34 cellular contexts compared by ENCODE assay signal in the genomic region with DNA sequence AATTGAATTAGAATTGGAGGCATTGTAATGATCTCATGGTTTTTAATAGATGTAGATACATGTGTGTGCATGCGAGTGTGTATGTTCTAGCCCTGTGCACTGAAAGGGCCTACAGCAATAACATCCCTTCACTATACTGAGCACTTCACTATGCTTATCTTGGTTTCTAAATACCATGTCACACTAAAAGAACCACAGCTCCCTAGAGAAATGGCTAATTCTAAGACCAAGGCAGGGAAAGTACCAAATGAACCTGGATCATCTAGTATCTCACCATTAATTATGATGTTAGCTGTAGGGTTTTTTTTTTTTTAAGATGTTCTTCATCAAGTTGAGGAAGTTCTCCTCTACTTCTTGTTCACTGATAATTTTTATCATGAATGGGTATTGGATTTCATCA. TPM values are rescaled to one million over a fixed set of nuclear protein-coding genes. Genes with fewer than 3 reads are reported as not detected.
DNase-seq lines count a peak whose midpoint lies in the region; ATAC-seq, FAIRE-seq and TF ChIP-seq lines count a peak whose summit lies in the region.
"Had no signal": no experiment of that assay in that cellular context is flagged by ENCODE, and none has a peak within 500 bp of the region (broad histone marks: within the 10 kb centered on the region; RNA-seq: fewer than 3 reads in every experiment).

No MANE protein-coding gene starts in this region.

- no peak overlapping the region for H3K4me2 ChIP-seq in SK-N-SH
- H3K4me2 ChIP-seq: A549; BLaER1; BLaER1 treated with 17β-estradiol and CSF1 and Interleukin-3, amounts not matched to agents 10 nM and 100 nM had no signal

- H3K79me2 ChIP-seq in SK-N-SH (ENCODE audit: insufficient read depth) = no peaks in the 10 kb centered on the region

- no peak for TF ChIP-seq RAD21 in SK-N-SH (IDR thresholded peaks at IDR 0.05; ENCODE audit: low read length)

- H3K9me2 ChIP-seq in SK-N-SH = no peaks in the 10 kb centered on the region

- H3K36me3 ChIP-seq in SK-N-SH (replicated peaks in 1 of 2; ENCODE audit: control insufficient read depth in 1 of 2, insufficient read depth in 2 of 2, low read length in 1 of 2) = peaks cover 40 to 68% of the 10 kb centered on the region in 2 experiments

- H3K9me3 ChIP-seq in SK-N-SH = 0 out of 2 replicates have a peak, but pooled peaks cover 5% of the 10 kb centered on the region
- H3K9me3 ChIP-seq: A549, BE2C, Caco-2 had no signal

- CTCF ChIA-PET in SK-N-SH (lab: Yijun Ruan, JAX) = no interaction called here

- FAIRE-seq in H54 (lab: Jason Lieb, UNC) = peak; percentile 20
- FAIRE-seq: A549, D721Med had no signal

- DNase-seq in SK-N-SH (no peak), H54 (ENCODE audit: insufficient read length, low spot score) (no peak), omental fat pad (ENCODE audit: low spot score) (no peak), cerebellar cortex (ENCODE audit: low spot score) (no peak)
- no peak for DNase-seq in stimulated activated naive B cell treated with anti-CD40 and anti-IgM and Interleukin-4, amounts not matched to agents 10 μg/mL and 1 μg/mL and 100 μg/mL, for 72 hours
- DNase-seq: 8988T; ACHN; AML-193; BE2C; C1 segment of cervical spinal cord; Caco-2; Calu3; CD4-positive, alpha-beta memory T cell; CD4-positive, alpha-beta T cell; CD4-positive, CD25-positive, alpha-beta regulatory T cell; CD8-positive, alpha-beta memory T cell; CD8-positive, alpha-beta T cell; COR-L47; DMS 273 treated with DMSO at 0.1 percent for 48 hours; DMS153; DMS53; DMS79; DMS79 treated with DMSO at 0.1 percent for 48 hours; DND-41; EL had no signal

- H2AFZ ChIP-seq in SK-N-SH (ENCODE audit: low read depth) = no peak overlapping the region

- H3K27ac ChIP-seq in SK-N-SH (ENCODE audit: low read depth in 2 of 2, low read length in 1 of 2) = no peak overlapping the region
- H3K27ac ChIP-seq: 22Rv1; A549; BLaER1; BLaER1 treated with 17β-estradiol and CSF1 and Interleukin-3, amounts not matched to agents 10 nM and 100 nM; C4-2B had no signal

- no peaks in the 10 kb centered on the region for H3K4me1 Mint-ChIP-seq in stimulated activated naive B cell treated with anti-CD40 and anti-IgM and Interleukin-4, amounts not matched to agents 10 μg/mL and 1 μg/mL and 100 μg/mL, for 72 hours
- H3K4me1 Mint-ChIP-seq: B cell; CD14-positive monocyte; CD4-positive, alpha-beta memory T cell; CD8-positive, alpha-beta memory T cell had no signal

- no peaks in the 10 kb centered on the region for H4K20me1 ChIP-seq in SK-N-SH (ENCODE audit: insufficient read depth)
- H4K20me1 ChIP-seq: BLaER1; BLaER1 treated with 17β-estradiol and CSF1 and Interleukin-3, amounts not matched to agents 10 nM and 100 nM had no signal

- H3K27ac Mint-ChIP-seq in stimulated activated naive B cell treated with anti-CD40 and anti-IgM and Interleukin-4, amounts not matched to agents 10 μg/mL and 1 μg/mL and 100 μg/mL, for 72 hours = no peak overlapping the region
- H3K27ac Mint-ChIP-seq: B cell; CD14-positive monocyte; CD4-positive, alpha-beta memory T cell; CD4-positive, alpha-beta T cell; CD4-positive, CD25-positive, alpha-beta regulatory T cell; CD8-positive, alpha-beta memory T cell; CD8-positive, alpha-beta T cell had no signal

- H3F3A ChIP-seq in SK-N-SH (replicated peaks; ENCODE audit: insufficient read depth) = peaks cover 10% of the 10 kb centered on the region

- POLR2A ChIA-PET in SK-N-SH (lab: Yijun Ruan, JAX) = no interaction called here

- ATAC-seq in SK-N-SH treated with all-trans-retinoic acid at 6 μM for 48 hours (no peak), omental fat pad (ENCODE audit: low FRiP score) (no peak)
- ATAC-seq in stimulated activated naive B cell treated with anti-CD40 and anti-IgM and Interleukin-4, amounts not matched to agents 10 μg/mL and 1 μg/mL and 100 μg/mL, for 72 hours (replicated peaks) = peak; percentile 56 to 61
- ATAC-seq: A549; CD8-positive, alpha-beta T cell had no signal

- peaks cover 10 to 22% of the 10 kb centered on the region in 2 donors for H3K9me3 Mint-ChIP-seq in stimulated activated naive B cell treated with anti-CD40 and anti-IgM and Interleukin-4, amounts not matched to agents 10 μg/mL and 1 μg/mL and 100 μg/mL, for 72 hours

- no peak for TF ChIP-seq CTCF in SK-N-SH (IDR thresholded peaks at IDR 0.05)
- TF ChIP-seq CTCF in omental fat pad (IDR thresholded peaks at IDR 0.05) = no peak

- no peak overlapping the region for H3K4me3 Mint-ChIP-seq in stimulated activated naive B cell treated with anti-CD40 and anti-IgM and Interleukin-4, amounts not matched to agents 10 μg/mL and 1 μg/mL and 100 μg/mL, for 72 hours
- H3K4me3 Mint-ChIP-seq: B cell; CD14-positive monocyte; CD4-positive, alpha-beta memory T cell; CD4-positive, alpha-beta T cell; CD4-positive, CD25-positive, alpha-beta regulatory T cell; CD8-positive, alpha-beta memory T cell; CD8-positive, alpha-beta T cell had no signal

- no peak for TF ChIP-seq POLR2A in H54 (IDR thresholded peaks at IDR 0.05; ENCODE audit: low read depth, low read length)

- H3K4me1 ChIP-seq in SK-N-SH (ENCODE audit: control insufficient read depth in 1 of 2, insufficient read depth in 2 of 2, low read depth in 1 of 2, low read length in 1 of 2) = no peaks in the 10 kb centered on the region; a peak in 1 of 4 replicates
- H3K4me1 ChIP-seq: A549; BLaER1; BLaER1 treated with 17β-estradiol and CSF1 and Interleukin-3, amounts not matched to agents 10 nM and 100 nM; Caco-2 had no signal

- H3K27me3 ChIP-seq in SK-N-SH (ENCODE audit: insufficient read depth) = no peaks in the 10 kb centered on the region
- H3K27me3 ChIP-seq: BE2C; BLaER1; BLaER1 treated with 17β-estradiol and CSF1 and Interleukin-3, amounts not matched to agents 10 nM and 100 nM had no signal

- H3K27me3 Mint-ChIP-seq in stimulated activated naive B cell treated with anti-CD40 and anti-IgM and Interleukin-4, amounts not matched to agents 10 μg/mL and 1 μg/mL and 100 μg/mL, for 72 hours = peaks cover 0 to 11% of the 10 kb centered on the region in 2 donors
- H3K27me3 Mint-ChIP-seq: B cell; CD4-positive, alpha-beta memory T cell; CD4-positive, alpha-beta T cell; CD4-positive, CD25-positive, alpha-beta regulatory T cell had no signal

- TF ChIP-seq EP300 in SK-N-SH (IDR thresholded peaks at IDR 0.05; ENCODE audit: borderline replicate concordance in 1 of 2, low read depth in 1 of 2, low read length in 1 of 2) = no peak

- peaks cover 47 to 54% of the 10 kb centered on the region in 2 donors for H3K36me3 Mint-ChIP-seq in stimulated activated naive B cell treated with anti-CD40 and anti-IgM and Interleukin-4, amounts not matched to agents 10 μg/mL and 1 μg/mL and 100 μg/mL, for 72 hours

- WGBS in SK-N-SH (ENCODE audit: low lambda C conversion rate) = 100% methylated on average over 1 of the region's 1 CpG

- no peak overlapping the region for H3K4me3 ChIP-seq in SK-N-SH (ENCODE audit: low read depth in 2 of 2, low read length in 1 of 2)
- H3K4me3 ChIP-seq: A549; BLaER1; BLaER1 treated with 17β-estradiol and CSF1 and Interleukin-3, amounts not matched to agents 10 nM and 100 nM had no signal

- no peak overlapping the region for H3K9ac ChIP-seq in SK-N-SH
- H3K9ac ChIP-seq: BLaER1; BLaER1 treated with 17β-estradiol and CSF1 and Interleukin-3, amounts not matched to agents 10 nM and 100 nM had no signal

TF ChIP-seq in SK-N-SH treated with all-trans-retinoic acid at 6 μM for 48 hours, 23 proteins besides CTCF, POLR2A, EP300 and RAD21:
- TF ChIP-seq ESRRG (CRISPR knock-in tag; IDR thresholded peaks at IDR 0.05) (no peak), ZNF8 (CRISPR knock-in tag; IDR thresholded peaks at IDR 0.05) (0 out of 2 replicates have a peak, but pooled peaks have one; percentile 17)
TF ChIP-seq in SK-N-SH treated with all-trans-retinoic acid at 6 μM for 48 hours: peak in this region for 1.

TF ChIP-seq in SK-N-SH, 30 proteins besides CTCF, POLR2A, EP300 and RAD21 (continues in another document):
- no peak for TF ChIP-seq RCOR1 (IDR thresholded peaks at IDR 0.05; ENCODE audit: low read length)
- no peak for TF ChIP-seq PBX3 (IDR thresholded peaks at IDR 0.05)
- TF ChIP-seq, protein P1, sequence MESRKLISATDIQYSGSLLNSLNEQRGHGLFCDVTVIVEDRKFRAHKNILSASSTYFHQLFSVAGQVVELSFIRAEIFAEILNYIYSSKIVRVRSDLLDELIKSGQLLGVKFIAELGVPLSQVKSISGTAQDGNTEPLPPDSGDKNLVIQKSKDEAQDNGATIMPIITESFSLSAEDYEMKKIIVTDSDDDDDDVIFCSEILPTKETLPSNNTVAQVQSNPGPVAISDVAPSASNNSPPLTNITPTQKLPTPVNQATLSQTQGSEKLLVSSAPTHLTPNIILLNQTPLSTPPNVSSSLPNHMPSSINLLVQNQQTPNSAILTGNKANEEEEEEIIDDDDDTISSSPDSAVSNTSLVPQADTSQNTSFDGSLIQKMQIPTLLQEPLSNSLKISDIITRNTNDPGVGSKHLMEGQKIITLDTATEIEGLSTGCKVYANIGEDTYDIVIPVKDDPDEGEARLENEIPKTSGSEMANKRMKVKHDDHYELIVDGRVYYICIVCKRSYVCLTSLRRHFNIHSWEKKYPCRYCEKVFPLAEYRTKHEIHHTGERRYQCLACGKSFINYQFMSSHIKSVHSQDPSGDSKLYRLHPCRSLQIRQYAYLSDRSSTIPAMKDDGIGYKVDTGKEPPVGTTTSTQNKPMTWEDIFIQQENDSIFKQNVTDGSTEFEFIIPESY (IDR thresholded peaks at IDR 0.05; ENCODE audit: borderline replicate concordance, low read depth) = no peak
- no peak for TF ChIP-seq TCF12 (IDR thresholded peaks at IDR 0.05)
- TF ChIP-seq USF2 (IDR thresholded peaks at IDR 0.05; ENCODE audit: borderline replicate concordance, low read depth, low read length) = no peak
- no peak for TF ChIP-seq EZH2phosphoT487 (IDR thresholded peaks at IDR 0.05; ENCODE audit: borderline replicate concordance, low read depth)
- TF ChIP-seq ELF1 (IDR thresholded peaks at IDR 0.05) = no peak

RNA-seq across cellular contexts. Expression of gene HECTD2, which starts 55.1 kb away (rescaled TPM):
- polyA plus RNA-seq in SK-N-SH (2012; rRNA removed) = 4.1 and 5.7 TPM in 2 replicates
- polyA plus RNA-seq in SK-N-SH (2012; cell fraction: cytosol; rRNA removed) = 3.5 and 3.6 TPM in 2 replicates
- 7.4 and 21.0 TPM in 2 replicates for polyA plus RNA-seq in SK-N-SH (2012; cell fraction: nucleus; rRNA removed)
- 10 to 100 TPM; 10.5 to 18.0 (median 16.8) TPM for total RNA-seq in omental fat pad
- polyA plus RNA-seq: CD14-positive monocyte had no signal

Comparison
In these comparisons a context has a peak if more than half of its experiments do, and no peak if none do; other contexts are left out.
1. ATAC-seq: peak in stimulated activated naive B cell treated with anti-CD40 and anti-IgM and Interleukin-4, amounts not matched to agents 10 μg/mL and 1 μg/mL and 100 μg/mL, for 72 hours (2 of 2); none in SK-N-SH treated with all-trans-retinoic acid at 6 μM for 48 hours (single experiment) and omental fat pad (single experiment).